8 cellular contexts compared by ENCODE assay signal in the genomic region with DNA sequence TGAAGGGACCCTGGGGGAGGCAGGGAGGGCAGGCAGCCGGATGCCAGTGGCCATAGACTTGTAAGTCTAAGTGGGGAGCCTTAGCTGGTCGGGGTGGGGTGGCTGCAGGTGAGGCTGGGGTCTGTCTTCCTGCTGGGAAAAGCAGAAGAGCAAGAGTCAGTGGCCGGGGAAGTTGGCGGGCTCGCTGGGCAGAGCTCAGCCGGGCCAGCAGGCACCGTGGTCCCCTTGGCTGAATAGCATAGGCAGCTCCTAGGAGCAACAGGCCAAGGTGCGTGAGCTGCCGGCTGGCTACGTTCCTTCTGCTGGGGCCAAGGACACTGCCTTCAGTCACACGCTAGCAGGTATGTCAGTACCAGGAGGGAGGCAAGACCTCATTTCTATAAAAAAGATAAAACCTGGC.
"Had no signal": no experiment of that assay in that cellular context is flagged by ENCODE, and none has a peak within 500 bp of the region (broad histone marks: within the 10 kb centered on the region; RNA-seq: fewer than 3 reads in every experiment).

No MANE protein-coding gene starts in this region.

- H3K27ac ChIP-seq: GM23248 had no signal

- H3K9ac ChIP-seq: GM23248 had no signal

- DNase-seq: GM23248, GOT3, H9, HCEC 1CT, HFFc6 had no signal

- H3K4me2 ChIP-seq: GM23338 had no signal

- H3K4me3 ChIP-seq: GM23248, GM23338, HAP-1 had no signal

- ATAC-seq: GM23338, HCT116 had no signal

- H3K36me3 ChIP-seq: HAP-1 had no signal

- H3K9me3 ChIP-seq: HAP-1 had no signal

- H3K27ac Mint-ChIP-seq: GM23338, H9, HFFc6 had no signal

- H3K4me3 Mint-ChIP-seq: GM23338, H9, HFFc6 had no signal

- H3K4me1 Mint-ChIP-seq: GM23338 had no signal

- H3K9me3 Mint-ChIP-seq: GM23338, H9, HFFc6 had no signal

- H2AFZ ChIP-seq: GM23248, GM23338 had no signal

- H3K4me1 ChIP-seq: HAP-1 had no signal
